ENCODE assay signal across 1 cellular context in the genomic region with DNA sequence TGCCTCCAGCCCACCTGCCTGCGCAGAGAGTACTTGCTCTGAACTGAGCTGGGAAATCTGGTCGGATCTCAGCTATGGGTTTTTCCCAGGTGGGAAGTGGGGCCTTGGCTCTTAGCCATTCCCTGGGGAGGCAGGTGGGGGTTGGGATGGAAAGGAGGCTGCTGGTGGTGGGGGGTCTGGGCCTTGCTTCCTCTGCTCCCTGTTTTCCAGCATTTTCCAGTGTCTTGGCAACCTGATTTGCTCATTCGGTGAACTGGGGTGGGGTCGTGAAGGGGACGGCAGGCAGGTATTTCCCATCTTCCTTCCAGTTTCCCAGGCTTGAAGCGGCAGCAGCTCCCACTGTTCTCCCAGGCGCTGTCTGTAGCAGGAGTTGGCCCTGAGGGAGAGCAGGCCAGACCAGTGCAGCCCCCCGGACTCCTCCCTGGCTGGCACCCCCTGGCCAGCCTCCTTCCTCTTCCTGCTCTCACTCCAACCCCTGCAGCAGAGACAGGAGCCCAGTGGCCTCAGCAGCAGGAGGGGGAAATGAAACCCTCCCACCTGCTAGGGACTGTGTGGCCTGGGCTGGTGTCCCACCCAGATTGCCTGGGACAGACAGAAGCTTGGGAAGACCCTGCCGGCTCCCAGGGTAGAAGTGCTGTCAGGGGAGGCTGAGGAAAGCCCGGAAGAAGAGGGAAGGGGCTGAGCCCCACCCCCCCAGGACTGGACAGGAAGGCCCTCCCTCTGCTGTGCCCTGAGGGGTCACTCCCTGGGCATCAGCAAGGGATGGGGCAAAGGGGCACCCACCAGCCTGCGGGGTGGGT.
TF ChIP-seq lines count a peak whose summit lies in the region.

No MANE protein-coding gene starts in this region.

TF ChIP-seq in H1, 55 proteins besides CTCF, POLR2A, EP300 and RAD21:
- TF ChIP-seq BACH1 (IDR thresholded peaks at IDR 0.05; ENCODE audit: low read length) (no peak), SIN3A (conservative IDR thresholded peaks at IDR 0.05 in 1 of 2, IDR thresholded peaks at IDR 0.05 in 1 of 2; ENCODE audit: low read depth in 1 of 2, low read length in 2 of 2) (no peak), CHD2 (IDR thresholded peaks at IDR 0.05; ENCODE audit: low read length) (no peak), TAF7 (optimal IDR thresholded peaks at IDR 0.05; ENCODE audit: borderline replicate concordance, low read depth, low read length) (no peak), TAF1 (IDR thresholded peaks at IDR 0.05; ENCODE audit: low read depth, low read length) (no peak), HDAC2 (IDR thresholded peaks at IDR 0.05; ENCODE audit: borderline replicate concordance in 1 of 2, low read depth in 2 of 2, low read length in 2 of 2) (no peak), TBP (IDR thresholded peaks at IDR 0.05; ENCODE audit: low read depth, low read length) (no peak), CEBPB (IDR thresholded peaks at IDR 0.05; ENCODE audit: low read depth, low read length) (no peak), SP4 (IDR thresholded peaks at IDR 0.05; ENCODE audit: low read length) (no peak), CBX8 (IDR thresholded peaks at IDR 0.05; ENCODE audit: borderline replicate concordance, low read depth, low read length) (no peak), GTF2F1 (IDR thresholded peaks at IDR 0.05; ENCODE audit: borderline replicate concordance, low read depth, low read length) (no peak), JUND (IDR thresholded peaks at IDR 0.05; ENCODE audit: low read length) (no peak), JUN (IDR thresholded peaks at IDR 0.05; ENCODE audit: low read depth, low read length) (no peak), E2F6 (IDR thresholded peaks at IDR 0.05) (no peak), ATF2 (IDR thresholded peaks at IDR 0.05; ENCODE audit: low read length) (no peak)
- TF ChIP-seq, protein P1, sequence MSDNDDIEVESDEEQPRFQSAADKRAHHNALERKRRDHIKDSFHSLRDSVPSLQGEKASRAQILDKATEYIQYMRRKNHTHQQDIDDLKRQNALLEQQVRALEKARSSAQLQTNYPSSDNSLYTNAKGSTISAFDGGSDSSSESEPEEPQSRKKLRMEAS (IDR thresholded peaks at IDR 0.05): no peak
